Comparison of ENCODE assay signal across 8 cellular contexts in genomic region chr19:47228168-47228936, GRCh38. TPM values are rescaled to one million over a fixed set of nuclear protein-coding genes. Genes with fewer than 3 reads are reported as not detected.
DNase-seq lines count a peak whose midpoint lies in the region; ATAC-seq and FAIRE-seq lines count a peak whose summit lies in the region.

No MANE protein-coding gene starts in this region.

- intact Hi-C loops in right cardiac atrium (cut with DNase I) = no loop called here

- no peaks in the 10 kb centered on the region for H3K9me3 Mint-ChIP-seq in activated naive CD4-positive, alpha-beta T cell treated with anti-CD3 and anti-CD28 coated beads, Interleukin-2, amount 50 U/mL, for 72 hours

- peak; percentile 11 to 24 for ATAC-seq in activated naive CD4-positive, alpha-beta T cell treated with anti-CD3 and anti-CD28 coated beads, Interleukin-2, amount 50 U/mL, for 72 hours
- ATAC-seq in right cardiac atrium = peak in 1 of 2 donors; percentile 0
- ATAC-seq in HG03139 (IDR thresholded peaks at IDR 0.05; ENCODE audit: unreplicated experiment) = no peak

- no peak overlapping the region for H3K27ac Mint-ChIP-seq in activated naive CD4-positive, alpha-beta T cell treated with anti-CD3 and anti-CD28 coated beads, Interleukin-2, amount 50 U/mL, for 72 hours

- H3K27ac ChIP-seq in right cardiac atrium (ENCODE audit: low read length) (peak overlapping the region; percentile 95), small intestine (ENCODE audit: low read depth in 1 of 2, low read length in 1 of 2) (peak overlapping the region; percentile 12 to 94)

- no peaks in the 10 kb centered on the region for H3K27me3 ChIP-seq in right cardiac atrium (ENCODE audit: control insufficient read depth, insufficient read depth)
- no peaks in the 10 kb centered on the region for H3K27me3 ChIP-seq in small intestine (ENCODE audit: control insufficient read depth in 2 of 2, insufficient read depth in 2 of 2, low read length in 2 of 2)

- DNase-seq in NCI-H748 (lab: John Stamatoyannopoulos, UW; ENCODE audit: unreplicated experiment) = peak; percentile 47
- DNase-seq in NCI-H748 treated with DMSO at 0.1 percent for 48 hours (lab: John Stamatoyannopoulos, UW) = no peak
- DNase-seq in OCI-M1 (lab: John Stamatoyannopoulos, UW) = peak; percentile 87
- peak; percentile 63 to 73 for DNase-seq in activated naive CD4-positive, alpha-beta T cell treated with anti-CD3 and anti-CD28 coated beads, Interleukin-2, amount 50 U/mL, for 72 hours (ENCODE audit: low spot score in 2 of 2)
- peak in 2 of 3 donors; percentile 64 to 80 for DNase-seq in right cardiac atrium
- no peak for DNase-seq in small intestine
- DNase-seq in NCI-H446 treated with DMSO at 0.1 percent for 48 hours (lab: John Stamatoyannopoulos, UW) = no peak

- H3K9me3 ChIP-seq in right cardiac atrium (ENCODE audit: control insufficient read depth, low read length) (no peaks in the 10 kb centered on the region), small intestine (ENCODE audit: control insufficient read depth, low read depth) (no peaks in the 10 kb centered on the region)

- FAIRE-seq in small intestine (lab: Jason Lieb, UNC) = no peak

- peaks cover 10 to 20% of the 10 kb centered on the region in 2 donors for H3K36me3 Mint-ChIP-seq in activated naive CD4-positive, alpha-beta T cell treated with anti-CD3 and anti-CD28 coated beads, Interleukin-2, amount 50 U/mL, for 72 hours

- H3K4me3 ChIP-seq in right cardiac atrium (ENCODE audit: low read length) (peak overlapping the region; percentile 55), small intestine (ENCODE audit: low read depth in 1 of 2, low read length in 2 of 2) (peak overlapping the region; percentile 47 to 93)

- WGBS in right cardiac atrium = 3% methylated on average over 49 of the region's 50 CpGs
- WGBS in small intestine, 3 donors = 6 to 9% (median 6%) methylated on average over 21 to 50 of the region's 50 CpGs

- H3K4me1 ChIP-seq in right cardiac atrium (ENCODE audit: control insufficient read depth, insufficient read depth, low read length) = peaks cover 8% of the 10 kb centered on the region
- H3K4me1 ChIP-seq in small intestine (ENCODE audit: control insufficient read depth in 2 of 2, insufficient read depth in 1 of 2, low read depth in 1 of 2, low read length in 1 of 2) = peaks cover 7% of the 10 kb centered on the region in 2 donors

- no peaks in the 10 kb centered on the region for H3K36me3 ChIP-seq in small intestine (ENCODE audit: control insufficient read depth in 2 of 2, insufficient read depth in 2 of 2, low read length in 2 of 2)

RNA-seq across cellular contexts. Expression of gene BBC3, which starts 2.6 kb away (rescaled TPM):
- total RNA-seq in activated naive CD4-positive, alpha-beta T cell treated with anti-CD3 and anti-CD28 coated beads, Interleukin-2, amount 50 U/mL, for 72 hours = 10 to 100 TPM; 21.9 to 84.2 TPM
- 1 to 10 TPM; 2.1 to 4.3 (median 4.0) TPM for total RNA-seq in right cardiac atrium
- polyA plus RNA-seq in right cardiac atrium = 3.4 TPM
- polyA plus RNA-seq in small intestine = 1 to 10 TPM; 3.1 to 9.3 (median 5.4) TPM

RNA-seq across cellular contexts. Expression of gene CCDC9, which starts 28.0 kb away (rescaled TPM):
- 10 to 100 TPM; 50.0 to 60.2 TPM for total RNA-seq in activated naive CD4-positive, alpha-beta T cell treated with anti-CD3 and anti-CD28 coated beads, Interleukin-2, amount 50 U/mL, for 72 hours
- 10 to 100 TPM; 18.1 to 27.5 (median 22.4) TPM for total RNA-seq in right cardiac atrium
- polyA plus RNA-seq in right cardiac atrium = 27.8 TPM
- polyA plus RNA-seq in small intestine = 10 to 100 TPM; 12.1 to 23.0 (median 22.2) TPM

RNA-seq across cellular contexts. Expression of gene INAFM1, which starts 46.3 kb away (rescaled TPM):
- total RNA-seq in activated naive CD4-positive, alpha-beta T cell treated with anti-CD3 and anti-CD28 coated beads, Interleukin-2, amount 50 U/mL, for 72 hours = 10 to 100 TPM; 16.9 to 20.0 TPM
- total RNA-seq in right cardiac atrium = 10 to 100 TPM; 13.3 to 16.9 (median 15.0) TPM
- polyA plus RNA-seq in right cardiac atrium = 7.0 TPM
- polyA plus RNA-seq in small intestine = 1 to 10 TPM; 5.8 to 6.6 (median 5.9) TPM

Comparison
In these comparisons a context has a peak if more than half of its experiments do, and no peak if none do; other contexts are left out.
1. DNase-seq: peak in NCI-H748 (single experiment), OCI-M1 (single experiment), activated naive CD4-positive, alpha-beta T cell treated with anti-CD3 and anti-CD28 coated beads, Interleukin-2, amount 50 U/mL, for 72 hours (2 of 2) and right cardiac atrium (2 of 3); none in NCI-H748 treated with DMSO at 0.1 percent for 48 hours (single experiment), small intestine (single experiment) and NCI-H446 treated with DMSO at 0.1 percent for 48 hours (single experiment).
2. RNA of gene BBC3, which starts 2.6 kb away (total RNA-seq): 21.9 to 84.2 TPM in activated naive CD4-positive, alpha-beta T cell treated with anti-CD3 and anti-CD28 coated beads, Interleukin-2, amount 50 U/mL, for 72 hours; 2.1 to 4.3 TPM in right cardiac atrium; every median in the first group is over 4 times any median in the second.